ENCODE assay signal across 13 cellular contexts in the genomic region with DNA sequence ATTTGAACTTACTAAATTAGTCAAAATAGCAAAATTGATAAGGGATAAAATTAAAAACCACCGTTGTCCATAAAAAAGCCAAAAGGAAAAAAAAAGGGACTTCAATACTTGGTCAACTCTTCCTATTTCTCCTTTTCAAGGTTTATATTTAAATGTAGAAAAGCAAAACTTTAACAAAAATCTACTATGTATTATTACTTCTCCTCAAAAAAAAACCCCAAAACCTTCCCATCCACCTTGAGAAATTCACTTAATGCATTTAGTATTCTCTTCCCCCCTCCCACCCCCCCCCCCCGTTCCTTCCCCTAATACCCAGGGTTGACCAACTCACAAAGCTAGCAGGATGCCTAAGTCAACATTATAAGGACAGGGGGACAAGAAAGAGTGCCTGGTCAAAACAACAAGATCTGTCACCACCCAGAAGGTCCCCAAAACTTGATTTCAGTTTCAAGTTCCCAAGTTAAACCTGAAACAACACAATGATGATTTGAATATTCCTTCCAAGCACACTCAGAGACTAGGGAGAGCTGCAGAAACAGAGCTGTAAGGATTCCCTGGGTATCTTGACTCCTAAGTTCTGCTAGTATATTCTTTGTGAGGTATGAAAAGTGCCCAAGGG. TPM values are rescaled to one million over a fixed set of nuclear protein-coding genes. Genes with fewer than 3 reads are reported as not detected.
DNase-seq lines count a peak whose midpoint lies in the region; ATAC-seq and FAIRE-seq lines count a peak whose summit lies in the region.
"Had no signal": no experiment of that assay in that cellular context is flagged by ENCODE, and none has a peak within 500 bp of the region (broad histone marks: within the 10 kb centered on the region; RNA-seq: fewer than 3 reads in every experiment).

No MANE protein-coding gene starts in this region.

- no peak for FAIRE-seq in frontal cortex (lab: Jason Lieb, UNC)
- FAIRE-seq: bronchial epithelial cell had no signal

- peak overlapping the region; percentile 24 for H3K4me2 ChIP-seq in skeletal muscle satellite cell (ENCODE audit: low read length)

- H3K27me3 ChIP-seq in skeletal muscle satellite cell (ENCODE audit: control insufficient read depth, insufficient read depth, low read length) = no peaks in the 10 kb centered on the region
- H3K27me3 ChIP-seq: neutrophil had no signal

- DNase-seq in GM19238 (ENCODE audit: insufficient read length, low spot score) (peak; percentile 24), frontal cortex (ENCODE audit: low spot score in 2 of 2) (no peak), NCI-H1694 treated with DMSO at 0.1 percent for 48 hours (lab: John Stamatoyannopoulos, UW) (no peak), DMS 273 (lab: John Stamatoyannopoulos, UW; ENCODE audit: unreplicated experiment) (no peak)
- DNase-seq: CD4-positive, alpha-beta T cell; left ventricle myocardium inferior; NCI-H2107 had no signal

- no peak overlapping the region for H3K4me3 ChIP-seq in skeletal muscle satellite cell (ENCODE audit: low read length)
- H3K4me3 ChIP-seq: left ventricle myocardium inferior, skin epidermis had no signal

- H3K4me1 ChIP-seq in skeletal muscle satellite cell (ENCODE audit: control insufficient read depth, insufficient read depth, low read length) = peaks cover 23% of the 10 kb centered on the region
- H3K4me1 ChIP-seq: left ventricle myocardium inferior had no signal

- no peak overlapping the region for H3K9ac ChIP-seq in skeletal muscle satellite cell (ENCODE audit: low read depth, low read length)

- H3K36me3 ChIP-seq in skeletal muscle satellite cell (ENCODE audit: insufficient read depth, low read length) = no peaks in the 10 kb centered on the region
- H3K36me3 ChIP-seq: left ventricle myocardium inferior, neutrophil had no signal

- no peaks in the 10 kb centered on the region for H3K9me3 ChIP-seq in skeletal muscle satellite cell (replicated peaks; ENCODE audit: low read length)
- H3K9me3 ChIP-seq: left ventricle myocardium inferior, neutrophil had no signal

- peak; percentile 54 for ATAC-seq in GM21723 (IDR thresholded peaks at IDR 0.05; ENCODE audit: unreplicated experiment)
- ATAC-seq in HG03460 (IDR thresholded peaks at IDR 0.05; ENCODE audit: unreplicated experiment) = peak; percentile 63

RNA-seq across cellular contexts. Expression of gene GMDS, which starts 14.6 kb away (rescaled TPM):
- 12.5 and 16.0 TPM in 2 replicates for total RNA-seq in skeletal muscle satellite cell (2012; rRNA removed)
- 5.3 TPM for total RNA-seq in frontal cortex
